Comparison of ENCODE assay signal across 15 cellular contexts in genomic region chr10:71741671-71742070, GRCh38. TPM values are rescaled to one million over a fixed set of nuclear protein-coding genes. Genes with fewer than 3 reads are reported as not detected.
DNase-seq lines count a peak whose midpoint lies in the region; ATAC-seq and TF ChIP-seq lines count a peak whose summit lies in the region.
"Had no signal": no experiment of that assay in that cellular context is flagged by ENCODE, and none has a peak within 500 bp of the region (broad histone marks: within the 10 kb centered on the region; RNA-seq: fewer than 3 reads in every experiment).

No MANE protein-coding gene starts in this region.

- no peak for DNase-seq in stimulated activated naive CD8-positive, alpha-beta T cell treated with anti-CD3 and anti-CD28 coated beads, Interleukin-15, Interleukin-2, amounts not matched to agents 100 U/mL and 50 U/mL, for 24 hours
- no peak for DNase-seq in activated CD8-positive, alpha-beta T cell treated with anti-CD3 and anti-CD28 coated beads for 36 hours
- DNase-seq in immature natural killer cell = no peak
- DNase-seq in NCI-H526 (lab: John Stamatoyannopoulos, UW) = no peak
- DNase-seq in SKM-1 (lab: John Stamatoyannopoulos, UW; ENCODE audit: unreplicated experiment) = no peak
- DNase-seq: activated effector memory CD4-positive, alpha-beta T cell treated with Interleukin-2 at 50 U/mL for 16 hours; GDM1; GOT3; left ventricle myocardium superior; NCI-H524 treated with DMSO at 0.1 percent for 48 hours; stimulated activated CD4-positive, alpha-beta T cell treated with anti-CD3 and anti-CD28 coated beads, Interleukin-15, amount 100 ng/mL, for 24 hours; tibial artery had no signal

- intact Hi-C loops in activated CD8-positive, alpha-beta T cell treated with anti-CD3 and anti-CD28 coated beads for 36 hours (cut with micrococcal nuclease) = no loop called here

- peak overlapping the region; percentile 99 for H3K27ac Mint-ChIP-seq in stimulated activated naive CD8-positive, alpha-beta T cell treated with anti-CD3 and anti-CD28 coated beads, Interleukin-15, Interleukin-2, amounts not matched to agents 100 ng/mL and 50 ng/mL, for 24 hours
- H3K27ac Mint-ChIP-seq in activated CD8-positive, alpha-beta T cell treated with anti-CD3 and anti-CD28 coated beads for 36 hours = peak overlapping the region; percentile 85
- H3K27ac Mint-ChIP-seq in immature natural killer cell = peak overlapping the region; percentile 77 to 98 (median 92)

- CTCF ChIA-PET in activated CD8-positive, alpha-beta T cell treated with anti-CD3 and anti-CD28 coated beads for 36 hours (lab: Charles Lee) = interaction anchor here (1.0 to 4.5 kb wide), 6 partner anchors 14 to 43 kb away, joined by 3 to 31 read pairs (median 9); partner anchors contain the start of gene VSIR

- POLR2A ChIA-PET in activated CD8-positive, alpha-beta T cell treated with anti-CD3 and anti-CD28 coated beads for 36 hours (lab: Charles Lee) = interaction anchor here (1.2 to 7.9 kb wide), 7 partner anchors 9 to 32 kb away, joined by 3 to 59 read pairs (median 7); partner anchors contain the start of gene VSIR

- no peaks in the 10 kb centered on the region for H3K9me3 Mint-ChIP-seq in stimulated activated naive CD8-positive, alpha-beta T cell treated with anti-CD3 and anti-CD28 coated beads, Interleukin-15, Interleukin-2, amounts not matched to agents 100 ng/mL and 50 ng/mL, for 24 hours
- peaks cover 12% of the 10 kb centered on the region for H3K9me3 Mint-ChIP-seq in activated CD8-positive, alpha-beta T cell treated with anti-CD3 and anti-CD28 coated beads for 36 hours
- no peaks in the 10 kb centered on the region for H3K9me3 Mint-ChIP-seq in immature natural killer cell

- ATAC-seq in stimulated activated naive CD8-positive, alpha-beta T cell treated with anti-CD3 and anti-CD28 coated beads, Interleukin-15, Interleukin-2, amounts not matched to agents 100 U/mL and 50 U/mL, for 24 hours = no peak
- no peak for ATAC-seq in activated CD8-positive, alpha-beta T cell treated with anti-CD3 and anti-CD28 coated beads for 36 hours
- ATAC-seq in HG02938 (IDR thresholded peaks at IDR 0.05; ENCODE audit: unreplicated experiment) = no peak
- ATAC-seq: left ventricle myocardium superior had no signal

- no peaks in the 10 kb centered on the region for H3K27me3 Mint-ChIP-seq in stimulated activated naive CD8-positive, alpha-beta T cell treated with anti-CD3 and anti-CD28 coated beads, Interleukin-15, Interleukin-2, amounts not matched to agents 100 ng/mL and 50 ng/mL, for 24 hours
- no peaks in the 10 kb centered on the region for H3K27me3 Mint-ChIP-seq in activated CD8-positive, alpha-beta T cell treated with anti-CD3 and anti-CD28 coated beads for 36 hours
- H3K27me3 Mint-ChIP-seq in immature natural killer cell (ENCODE audit: low read depth in 3 of 3) = peaks cover 0 to 8% (median 4%) of the 10 kb centered on the region in 3 donors

- TF ChIP-seq CTCF in activated CD8-positive, alpha-beta T cell treated with anti-CD3 and anti-CD28 coated beads for 36 hours (IDR thresholded peaks at IDR 0.05) = no peak

- H3K4me3 Mint-ChIP-seq in stimulated activated naive CD8-positive, alpha-beta T cell treated with anti-CD3 and anti-CD28 coated beads, Interleukin-15, Interleukin-2, amounts not matched to agents 100 ng/mL and 50 ng/mL, for 24 hours = no peak overlapping the region
- H3K4me3 Mint-ChIP-seq in activated CD8-positive, alpha-beta T cell treated with anti-CD3 and anti-CD28 coated beads for 36 hours = no peak overlapping the region
- H3K4me3 Mint-ChIP-seq in immature natural killer cell = peak overlapping the region; percentile 56 to 82 (median 76)

- H3K36me3 Mint-ChIP-seq in stimulated activated naive CD8-positive, alpha-beta T cell treated with anti-CD3 and anti-CD28 coated beads, Interleukin-15, Interleukin-2, amounts not matched to agents 100 ng/mL and 50 ng/mL, for 24 hours (ENCODE audit: low read depth) = peaks cover 15% of the 10 kb centered on the region
- peaks cover 20% of the 10 kb centered on the region for H3K36me3 Mint-ChIP-seq in activated CD8-positive, alpha-beta T cell treated with anti-CD3 and anti-CD28 coated beads for 36 hours (ENCODE audit: low read depth)
- no peaks in the 10 kb centered on the region for H3K36me3 Mint-ChIP-seq in immature natural killer cell

- peaks cover 100% of the 10 kb centered on the region for H3K4me1 Mint-ChIP-seq in stimulated activated naive CD8-positive, alpha-beta T cell treated with anti-CD3 and anti-CD28 coated beads, Interleukin-15, Interleukin-2, amounts not matched to agents 100 ng/mL and 50 ng/mL, for 24 hours (ENCODE audit: low read depth)
- peaks cover 100% of the 10 kb centered on the region for H3K4me1 Mint-ChIP-seq in activated CD8-positive, alpha-beta T cell treated with anti-CD3 and anti-CD28 coated beads for 36 hours (ENCODE audit: low read depth)
- peaks cover 88 to 94% of the 10 kb centered on the region in 2 donors for H3K4me1 Mint-ChIP-seq in immature natural killer cell

RNA-seq across cellular contexts. Expression of gene C10orf105, which starts 22.1 kb away (rescaled TPM):
- under 1 TPM; 0.16 to 0.27 TPM for total RNA-seq in activated CD8-positive, alpha-beta T cell treated with anti-CD3 and anti-CD28 coated beads for 36 hours
- polyA plus RNA-seq in immature natural killer cell = under 1 TPM in 2 of 3 donors, not detected in 1; 0.09 to 0.11 TPM
- total RNA-seq: chondrocyte had no signal

RNA-seq across cellular contexts. Expression of gene VSIR, which starts 31.6 kb away (rescaled TPM):
- total RNA-seq in activated CD8-positive, alpha-beta T cell treated with anti-CD3 and anti-CD28 coated beads for 36 hours = 10 to 100 TPM; 59.6 to 61.0 TPM
- polyA plus RNA-seq in immature natural killer cell = 100 to 1,000 TPM; 183 to 376 (median 274) TPM

Comparison
In these comparisons a context has a peak if more than half of its experiments do, and no peak if none do; other contexts are left out.
1. H3K4me3 Mint-ChIP-seq: peak in immature natural killer cell (5 of 5); none in stimulated activated naive CD8-positive, alpha-beta T cell treated with anti-CD3 and anti-CD28 coated beads, Interleukin-15, Interleukin-2, amounts not matched to agents 100 ng/mL and 50 ng/mL, for 24 hours (single experiment) and activated CD8-positive, alpha-beta T cell treated with anti-CD3 and anti-CD28 coated beads for 36 hours (single experiment).
2. Peak in every context shown above with its lines, with median percentiles within 50 percentile points of each other: H3K27ac Mint-ChIP-seq.